ENCODE assay signal across 24 cellular contexts in the genomic region with DNA sequence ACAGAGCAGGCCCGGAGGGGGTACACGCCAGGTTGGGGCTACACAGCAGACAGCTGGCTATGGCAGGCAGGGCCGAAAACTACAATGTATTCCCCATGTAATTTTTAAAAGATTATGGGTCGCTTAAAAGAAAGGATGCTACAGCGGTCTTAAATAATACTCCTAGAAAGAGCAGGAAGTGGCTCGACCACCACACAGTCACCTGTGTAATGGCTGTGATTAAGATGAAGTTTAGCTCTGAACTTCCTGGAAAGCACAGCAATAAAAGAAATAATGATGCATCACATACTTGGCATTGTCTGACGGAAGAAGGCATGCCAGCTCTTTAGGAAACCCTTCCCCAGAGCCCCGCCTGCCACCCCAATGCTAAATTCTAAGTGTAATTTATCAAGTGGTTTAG. TPM values are rescaled to one million over a fixed set of nuclear protein-coding genes. Genes with fewer than 3 reads are reported as not detected.
A peak's percentile ranks its signal among the peaks of the same experiment; 100 is the strongest.
DNase-seq lines count a peak whose midpoint lies in the region; ATAC-seq and TF ChIP-seq lines count a peak whose summit lies in the region.
"Had no signal": no experiment of that assay in that cellular context is flagged by ENCODE, and none has a peak within 500 bp of the region (broad histone marks: within the 10 kb centered on the region; RNA-seq: fewer than 3 reads in every experiment).

No MANE protein-coding gene starts in this region.

- no peaks in the 10 kb centered on the region for H3K9me3 ChIP-seq in PC-3 (ENCODE audit: low read length)
- H3K9me3 ChIP-seq: BE2C, MG63, SJSA1 had no signal

- H3F3A ChIP-seq in PC-3 (ENCODE audit: low read length, unreplicated experiment): no peaks in the 10 kb centered on the region

- peaks cover 39% of the 10 kb centered on the region for H3K27me3 Mint-ChIP-seq in stimulated activated memory B cell treated with anti-CD40 and anti-IgM and Interleukin-4, amounts not matched to agents 10 μg/mL and 1 μg/mL and 100 μg/mL, for 72 hours
- no peaks in the 10 kb centered on the region for H3K27me3 Mint-ChIP-seq in immature natural killer cell (ENCODE audit: low read depth in 3 of 3)

- H3K36me3 ChIP-seq in PC-3 (ENCODE audit: low read depth, low read length): no peaks in the 10 kb centered on the region
- H3K36me3 ChIP-seq: BE2C, MG63, SJSA1 had no signal

- no peaks in the 10 kb centered on the region for H4K20me1 ChIP-seq in PC-3 (ENCODE audit: low read length)

- peak; percentile 30; the same call in 1 of the 2 replicates for ATAC-seq in PC-3
- no peak for ATAC-seq in stimulated activated memory B cell treated with anti-CD40 and anti-IgM and Interleukin-4, amounts not matched to agents 10 μg/mL and 1 μg/mL and 100 μg/mL, for 72 hours
- ATAC-seq in left cardiac atrium: no peak

- H3K27me3 ChIP-seq in PC-3 (ENCODE audit: low read length): no peaks in the 10 kb centered on the region
- H3K27me3 ChIP-seq: BE2C, MG63, SJSA1 had no signal

- intact Hi-C loops in PC-3 (cut with micrococcal nuclease) (no loop called here), left cardiac atrium (cut with DNase I) (no loop called here)

- no peak overlapping the region for H3K4me2 ChIP-seq in PC-3 (ENCODE audit: low read length)

- no peaks in the 10 kb centered on the region for H3K79me2 ChIP-seq in PC-3 (ENCODE audit: low read length)

- no peak overlapping the region for H3K27ac ChIP-seq in PC-3 (ENCODE audit: low read length)
- H3K27ac ChIP-seq: SJSA1 had no signal

- H3K4me3 Mint-ChIP-seq in stimulated activated memory B cell treated with anti-CD40 and anti-IgM and Interleukin-4, amounts not matched to agents 10 μg/mL and 1 μg/mL and 100 μg/mL, for 72 hours: no peak overlapping the region
- H3K4me3 Mint-ChIP-seq in immature natural killer cell: no peak overlapping the region
- H3K4me3 Mint-ChIP-seq: CD14-positive monocyte had no signal

- H3K4me3 ChIP-seq in PC-3 (ENCODE audit: low read length): no peak overlapping the region
- H3K4me3 ChIP-seq: MG63, SJSA1 had no signal

- POLR2A ChIA-PET in PC-3 (lab: Charles Lee; ENCODE audit: unreplicated experiment): no interaction called here

- DNase-seq in HT1080 (ENCODE audit: low read depth): peak; percentile 34
- peak; percentile 36 for DNase-seq in PC-3
- DNase-seq in kidney tubule cell (ENCODE audit: low spot score): peak; percentile 24
- no peak for DNase-seq in left cardiac atrium
- no peak for DNase-seq in activated CD4-positive, CD25-positive, alpha-beta regulatory T cell (lab: John Stamatoyannopoulos, UW)
- no peak for DNase-seq in immature natural killer cell
- DNase-seq: BE2C; CD8-positive, alpha-beta memory T cell; DMS 273 treated with DMSO at 0.1 percent for 48 hours; DMS79; GF-D8; KBM-7; MG63; NCI-H1105 treated with DMSO at 0.1 percent for 48 hours; NCI-H146; NCI-H1930; NCI-H2107; NCI-H526 treated with DMSO at 0.1 percent for 48 hours; Right ventricle myocardium superior; RPMI8226 had no signal

- no peaks in the 10 kb centered on the region for H3K36me3 Mint-ChIP-seq in stimulated activated memory B cell treated with anti-CD40 and anti-IgM and Interleukin-4, amounts not matched to agents 10 μg/mL and 1 μg/mL and 100 μg/mL, for 72 hours
- H3K36me3 Mint-ChIP-seq in immature natural killer cell: no peaks in the 10 kb centered on the region
- H3K36me3 Mint-ChIP-seq: CD14-positive monocyte; CD8-positive, alpha-beta memory T cell had no signal

- peak overlapping the region; percentile 46 for H3K27ac Mint-ChIP-seq in stimulated activated memory B cell treated with anti-CD40 and anti-IgM and Interleukin-4, amounts not matched to agents 10 μg/mL and 1 μg/mL and 100 μg/mL, for 72 hours
- H3K27ac Mint-ChIP-seq in immature natural killer cell: no peak overlapping the region

- H3K9me2 ChIP-seq in PC-3 (replicated peaks; ENCODE audit: low read length): no peaks in the 10 kb centered on the region

- no TSS peak for BruUV-seq in PC-3 (replicated peaks; lab: Mats Ljungman, UMichigan)

- no peak overlapping the region for H3K9ac ChIP-seq in PC-3 (ENCODE audit: low read length)

- H3K9me3 Mint-ChIP-seq in stimulated activated memory B cell treated with anti-CD40 and anti-IgM and Interleukin-4, amounts not matched to agents 10 μg/mL and 1 μg/mL and 100 μg/mL, for 72 hours: peaks cover 3% of the 10 kb centered on the region
- H3K9me3 Mint-ChIP-seq in immature natural killer cell: peaks cover 0 to 2% (median 0%) of the 10 kb centered on the region in 6 donors
- H3K9me3 Mint-ChIP-seq: CD14-positive monocyte; CD8-positive, alpha-beta memory T cell had no signal

- H3K4me1 Mint-ChIP-seq in stimulated activated memory B cell treated with anti-CD40 and anti-IgM and Interleukin-4, amounts not matched to agents 10 μg/mL and 1 μg/mL and 100 μg/mL, for 72 hours: peaks cover 25% of the 10 kb centered on the region
- peaks cover 8 to 10% of the 10 kb centered on the region in 2 donors for H3K4me1 Mint-ChIP-seq in immature natural killer cell
- H3K4me1 Mint-ChIP-seq: CD14-positive monocyte had no signal

- no peak for TF ChIP-seq CTCF in PC-3 (conservative IDR thresholded peaks at IDR 0.05; ENCODE audit: low read depth, low read length)

- H2AFZ ChIP-seq in PC-3 (ENCODE audit: low read length): no peak overlapping the region

- CTCF ChIA-PET in PC-3 (lab: Charles Lee): no interaction called here

- no peaks in the 10 kb centered on the region for H3K4me1 ChIP-seq in PC-3 (ENCODE audit: insufficient read depth, low read length)
- H3K4me1 ChIP-seq: SJSA1 had no signal

RNA-seq across cellular contexts. Expression of gene WNT11, which starts 32.6 kb away (rescaled TPM):
- total RNA-seq in HT1080 (2014; rRNA removed; shearing (Covaris generic)): not detected in 2 replicates
- not detected in 2 replicates for polyA plus RNA-seq in HT1080 (2015; cell fraction: cytosol; rRNA removed)
- not detected in 2 replicates for polyA plus RNA-seq in HT1080 (2015; cell fraction: nucleus; rRNA removed)
- total RNA-seq in PC-3 (2014; rRNA removed) (0.40 and 1.6 TPM in 2 replicates), left cardiac atrium (1 to 10 TPM; 3.4 to 6.6 TPM)
- polyA plus RNA-seq in immature natural killer cell: 1 to 10 TPM in 2 of 3 donors, under 1 TPM in 1; 0.78 to 2.4 (median 1.4) TPM
- total RNA-seq: LHCN-M2, SJSA1 had no signal

Comparison
In these comparisons a context has a peak if more than half of its experiments do, and no peak if none do; other contexts are left out.
1. DNase-seq: peak in HT1080 (single experiment), PC-3 (single experiment) and kidney tubule cell (single experiment); none in left cardiac atrium (single experiment), activated CD4-positive, CD25-positive, alpha-beta regulatory T cell (0 of 4) and immature natural killer cell (0 of 3).